Comparison of ENCODE assay signal across 21 cellular contexts in the genomic region with DNA sequence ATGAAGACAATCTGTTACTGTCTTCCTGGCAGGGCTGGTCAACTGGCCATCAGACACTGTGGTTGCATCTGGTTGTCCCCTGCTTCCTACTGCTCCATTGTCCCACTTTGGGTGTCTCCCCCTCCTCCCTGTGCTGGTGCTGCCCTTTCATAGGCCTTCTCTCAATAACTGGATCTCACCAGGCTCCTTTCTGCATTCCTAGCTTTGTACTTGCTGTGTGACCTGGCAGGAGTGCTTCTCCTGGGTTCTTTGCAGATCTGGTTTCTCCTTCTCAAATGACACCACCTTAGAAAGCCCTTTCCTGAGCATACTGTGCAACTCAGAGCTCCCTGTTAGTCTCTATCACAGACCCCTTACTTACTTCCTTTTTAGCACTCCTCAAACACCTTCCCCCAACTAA.
"Had no signal": no experiment of that assay in that cellular context is flagged by ENCODE, and none has a peak within 500 bp of the region (broad histone marks: within the 10 kb centered on the region; RNA-seq: fewer than 3 reads in every experiment).

No MANE protein-coding gene starts in this region.

- H3K27me3 ChIP-seq: brain microvascular endothelial cell, gastrocnemius medialis, heart right ventricle, right lobe of liver, tibial nerve, vagina had no signal

- H3K4me2 ChIP-seq: smooth muscle cell had no signal

- H3K9me3 Mint-ChIP-seq: activated naive CD8-positive, alpha-beta T cell treated with anti-CD3 and anti-CD28 coated beads, Interleukin-2, amount 10 ng/mL, durations not matched to agents 7 days and 5 days; activated T-helper 1 cell treated with anti-CD3 and anti-CD28 coated beads, Interleukin-12 subunit alpha, Interleukin-12 subunit beta, Interleukin-2, Interleukin-4 antibody, amounts not matched to agents 30 ng/mL and 10 ng/mL and 1 ng/mL, durations not matched to agents 14 hours and 24 hours and 36 hours; dendritic cell treated with granulocyte-macrophage colony-stimulating factor and Interleukin-4, amounts not matched to agents 40 ng/mL and 50 ng/mL, for 4 days; natural killer cell had no signal

- H3K27ac ChIP-seq: brain microvascular endothelial cell, gastrocnemius medialis, heart right ventricle, left ventricle myocardium inferior, right lobe of liver, tibial nerve, vagina had no signal

- H3K9me3 ChIP-seq: gastrocnemius medialis, heart right ventricle, left ventricle myocardium inferior, right lobe of liver, tibial nerve, vagina had no signal

- H3K27me3 Mint-ChIP-seq: activated naive CD8-positive, alpha-beta T cell treated with anti-CD3 and anti-CD28 coated beads, Interleukin-2, amount 10 ng/mL, durations not matched to agents 7 days and 5 days; dendritic cell treated with granulocyte-macrophage colony-stimulating factor and Interleukin-4, amounts not matched to agents 40 ng/mL and 50 ng/mL, for 4 days had no signal

- H3K4me3 ChIP-seq: gastrocnemius medialis, heart right ventricle, left ventricle myocardium inferior, right lobe of liver, smooth muscle cell, tibial nerve, vagina had no signal

- H3K4me1 ChIP-seq: vagina had no signal

- H3K4me1 Mint-ChIP-seq: activated naive CD8-positive, alpha-beta T cell treated with anti-CD3 and anti-CD28 coated beads, Interleukin-2, amount 10 ng/mL, durations not matched to agents 7 days and 5 days had no signal

- H3K4me3 Mint-ChIP-seq: activated naive CD8-positive, alpha-beta T cell treated with anti-CD3 and anti-CD28 coated beads, Interleukin-2, amount 10 ng/mL, durations not matched to agents 7 days and 5 days; activated T-helper 1 cell treated with anti-CD3 and anti-CD28 coated beads, Interleukin-12 subunit alpha, Interleukin-12 subunit beta, Interleukin-2, Interleukin-4 antibody, amounts not matched to agents 30 ng/mL and 10 ng/mL and 1 ng/mL, durations not matched to agents 14 hours and 24 hours and 36 hours; dendritic cell treated with granulocyte-macrophage colony-stimulating factor and Interleukin-4, amounts not matched to agents 40 ng/mL and 50 ng/mL, for 4 days; natural killer cell had no signal

- H3K36me3 Mint-ChIP-seq: activated naive CD8-positive, alpha-beta T cell treated with anti-CD3 and anti-CD28 coated beads, Interleukin-2, amount 10 ng/mL, durations not matched to agents 7 days and 5 days; natural killer cell had no signal

- DNase-seq: activated CD4-positive, CD25-positive, alpha-beta regulatory T cell treated with anti-CD3 and anti-CD28 coated beads, Interleukin-2, amount 50 U/mL, for 72 hours; activated naive CD8-positive, alpha-beta T cell treated with anti-CD3 and anti-CD28 coated beads, Interleukin-2, amount 10 ng/mL, durations not matched to agents 7 days and 5 days; brain microvascular endothelial cell; cerebellar nuclear complex; gastrocnemius medialis; heart right ventricle; kidney; left ventricle myocardium inferior; mesenchymal stem cell; natural killer cell; right lobe of liver; stimulated activated CD4-positive, alpha-beta T cell treated with anti-CD3 and anti-CD28 coated beads, Interleukin-4, amount 100 ng/mL, for 4 hours; stimulated activated CD8-positive, alpha-beta memory T cell treated with anti-CD3 and anti-CD28 coated beads, Interleukin-4, amount 100 ng/mL, for 48 hours; stimulated activated naive CD4-positive, alpha-beta T cell treated with Interleukin-2 at 50 U/mL for 16 hours; substantia nigra; T-helper 9 cell had no signal

- H3K27ac Mint-ChIP-seq: activated naive CD8-positive, alpha-beta T cell treated with anti-CD3 and anti-CD28 coated beads, Interleukin-2, amount 10 ng/mL, durations not matched to agents 7 days and 5 days; activated T-helper 1 cell treated with anti-CD3 and anti-CD28 coated beads, Interleukin-12 subunit alpha, Interleukin-12 subunit beta, Interleukin-2, Interleukin-4 antibody, amounts not matched to agents 30 ng/mL and 10 ng/mL and 1 ng/mL, durations not matched to agents 14 hours and 24 hours and 36 hours; dendritic cell treated with granulocyte-macrophage colony-stimulating factor and Interleukin-4, amounts not matched to agents 40 ng/mL and 50 ng/mL, for 4 days; natural killer cell had no signal

- ATAC-seq: heart right ventricle, natural killer cell, right lobe of liver had no signal

- H3K36me3 ChIP-seq: brain microvascular endothelial cell, gastrocnemius medialis, heart right ventricle, left ventricle myocardium inferior, right lobe of liver, tibial nerve, vagina had no signal
